In the genomic region with DNA sequence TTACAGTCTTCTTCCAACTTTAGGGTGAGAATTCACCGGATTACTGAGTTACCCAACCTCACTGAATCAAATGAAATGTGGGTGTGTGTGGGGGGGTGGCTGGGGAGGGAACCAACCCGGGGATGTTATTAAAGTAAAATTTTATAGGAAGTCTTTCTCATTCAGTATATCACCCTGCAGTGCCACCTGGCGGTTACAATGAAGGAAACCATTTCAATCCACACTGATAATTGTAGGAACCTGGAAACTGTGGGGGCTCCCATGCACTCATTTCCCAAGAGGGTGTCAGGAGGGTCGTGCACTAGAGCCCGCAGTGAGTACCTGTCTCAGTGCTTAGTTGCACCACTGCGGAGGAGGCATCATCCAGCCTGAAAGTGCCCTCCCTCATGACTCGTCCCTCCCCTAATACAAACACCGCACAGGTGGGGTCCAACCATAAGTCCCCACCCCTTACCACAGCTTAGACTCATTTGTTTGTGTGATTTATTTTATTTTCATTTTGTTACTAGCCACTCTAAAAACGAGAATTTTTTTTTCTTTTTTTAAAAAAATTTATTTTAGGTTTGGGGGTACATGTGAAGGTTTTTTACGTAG, we compare ENCODE assay signal across 9 cellular contexts. TPM values are rescaled to one million over a fixed set of nuclear protein-coding genes. Genes with fewer than 3 reads are reported as not detected.
DNase-seq lines count a peak whose midpoint lies in the region; ATAC-seq, FAIRE-seq and TF ChIP-seq lines count a peak whose summit lies in the region.
"Had no signal": no experiment of that assay in that cellular context is flagged by ENCODE, and none has a peak within 500 bp of the region (broad histone marks: within the 10 kb centered on the region; RNA-seq: fewer than 3 reads in every experiment).

No MANE protein-coding gene starts in this region.

- no peaks in the 10 kb centered on the region for H3K27me3 ChIP-seq in MM.1S (replicated peaks; ENCODE audit: insufficient read depth, low read length)
- no peaks in the 10 kb centered on the region for H3K27me3 ChIP-seq in colonic mucosa
- no peaks in the 10 kb centered on the region for H3K27me3 ChIP-seq in lower lobe of right lung (ENCODE audit: low read depth)
- H3K27me3 ChIP-seq: BLaER1 had no signal

- H3K9me3 Mint-ChIP-seq in stimulated activated effector memory CD8-positive, alpha-beta T cell treated with anti-CD3 and anti-CD28 coated beads, Interleukin-12 subunit alpha, Interleukin-12 subunit beta, amount 100 ng/mL, for 72 hours = no peaks in the 10 kb centered on the region

- no peak overlapping the region for H3K27ac ChIP-seq in MM.1S (ENCODE audit: low read length)
- no peak overlapping the region for H3K27ac ChIP-seq in colonic mucosa
- no peak overlapping the region for H3K27ac ChIP-seq in lower lobe of right lung
- H3K27ac ChIP-seq: BLaER1 had no signal

- peak; percentile 43 to 56 for ATAC-seq in lower lobe of right lung
- ATAC-seq in stimulated activated effector memory CD8-positive, alpha-beta T cell treated with anti-CD3 and anti-CD28 coated beads, Interleukin-12 subunit alpha, Interleukin-12 subunit beta, amount 100 ng/mL, for 72 hours = no peak

- H3K9me2 ChIP-seq in MM.1S (replicated peaks; ENCODE audit: insufficient read depth, low read length) = no peaks in the 10 kb centered on the region

- H4K20me1 ChIP-seq in MM.1S (ENCODE audit: insufficient read depth, low read length) = no peaks in the 10 kb centered on the region
- H4K20me1 ChIP-seq: BLaER1 had no signal

- no peaks in the 10 kb centered on the region for H3K36me3 ChIP-seq in MM.1S (replicated peaks; ENCODE audit: insufficient read depth, low read length)
- H3K36me3 ChIP-seq in colonic mucosa = no peaks in the 10 kb centered on the region
- H3K36me3 ChIP-seq in lower lobe of right lung = no peaks in the 10 kb centered on the region
- H3K36me3 ChIP-seq: BLaER1 had no signal

- no peaks in the 10 kb centered on the region for H3K4me1 ChIP-seq in MM.1S (ENCODE audit: low read length)
- H3K4me1 ChIP-seq in colonic mucosa = no peaks in the 10 kb centered on the region
- H3K4me1 ChIP-seq in lower lobe of right lung = no peaks in the 10 kb centered on the region

- no peaks in the 10 kb centered on the region for H3F3A ChIP-seq in MM.1S (ENCODE audit: insufficient read depth, low read length)

- TF ChIP-seq CTCF in MM.1S (IDR thresholded peaks at IDR 0.05; ENCODE audit: low read length) (peak; percentile 84), colonic mucosa (IDR thresholded peaks at IDR 0.05) (peak; percentile 69), lower lobe of right lung (IDR thresholded peaks at IDR 0.05) (peak; percentile 68)

- no peak for TF ChIP-seq POLR2A in GM12892 (IDR thresholded peaks at IDR 0.05; ENCODE audit: low read depth, low read length)

- H2AFZ ChIP-seq in MM.1S (ENCODE audit: low read length) = no peak overlapping the region

- intact Hi-C loops in colonic mucosa (cut with DNase I) = no loop called here
- intact Hi-C loops in lower lobe of right lung (cut with DNase I) = no loop called here

- H3K9me3 ChIP-seq in MM.1S (replicated peaks; ENCODE audit: insufficient read depth, low read length) (no peaks in the 10 kb centered on the region), colonic mucosa (no peaks in the 10 kb centered on the region), lower lobe of right lung (no peaks in the 10 kb centered on the region)
- H3K9me3 ChIP-seq: BLaER1 had no signal

- H3K79me2 ChIP-seq in MM.1S (ENCODE audit: low read length) = no peaks in the 10 kb centered on the region

- H3K36me3 Mint-ChIP-seq in stimulated activated effector memory CD8-positive, alpha-beta T cell treated with anti-CD3 and anti-CD28 coated beads, Interleukin-12 subunit alpha, Interleukin-12 subunit beta, amount 100 ng/mL, for 72 hours = no peaks in the 10 kb centered on the region

- no peak overlapping the region for H3K4me3 Mint-ChIP-seq in stimulated activated effector memory CD8-positive, alpha-beta T cell treated with anti-CD3 and anti-CD28 coated beads, Interleukin-12 subunit alpha, Interleukin-12 subunit beta, amount 100 ng/mL, for 72 hours

- no peak overlapping the region for H3K27ac Mint-ChIP-seq in stimulated activated effector memory CD8-positive, alpha-beta T cell treated with anti-CD3 and anti-CD28 coated beads, Interleukin-12 subunit alpha, Interleukin-12 subunit beta, amount 100 ng/mL, for 72 hours

- no peaks in the 10 kb centered on the region for H3K4me1 Mint-ChIP-seq in stimulated activated effector memory CD8-positive, alpha-beta T cell treated with anti-CD3 and anti-CD28 coated beads, Interleukin-12 subunit alpha, Interleukin-12 subunit beta, amount 100 ng/mL, for 72 hours

- DNase-seq in NCI-H1417 (lab: John Stamatoyannopoulos, UW) (peak; percentile 44 to 82 (median 56)), NCI-H1417 treated with DMSO at 0.1 percent for 48 hours (lab: John Stamatoyannopoulos, UW) (no peak), MM.1S (peak; percentile 64), UCSD-AML1 (lab: John Stamatoyannopoulos, UW; ENCODE audit: unreplicated experiment) (peak; percentile 14), colonic mucosa (peak; percentile 74), lower lobe of right lung (no peak), GM12892 (ENCODE audit: insufficient read length) (no peak)
- DNase-seq in stimulated activated effector memory CD8-positive, alpha-beta T cell treated with anti-CD3 and anti-CD28 coated beads, Interleukin-12 subunit alpha, Interleukin-12 subunit beta, amount 100 ng/mL, for 72 hours (ENCODE audit: low spot score in 2 of 2) = peak; percentile 8 to 55

- FAIRE-seq in GM12892 (lab: Jason Lieb, UNC) = no peak

- no peak overlapping the region for H3K9ac ChIP-seq in MM.1S (ENCODE audit: low read length)
- H3K9ac ChIP-seq in colonic mucosa (ENCODE audit: low read depth in 2 of 2, low read length in 2 of 2) = no peak overlapping the region
- H3K9ac ChIP-seq: BLaER1 had no signal

- H3K4me3 ChIP-seq in MM.1S (ENCODE audit: low read length) = no peak overlapping the region
- no peak overlapping the region for H3K4me3 ChIP-seq in colonic mucosa
- no peak overlapping the region for H3K4me3 ChIP-seq in lower lobe of right lung
- H3K4me3 ChIP-seq: BLaER1 had no signal

- H3K4me2 ChIP-seq in MM.1S (ENCODE audit: low read depth, low read length) = no peak overlapping the region
- H3K4me2 ChIP-seq: BLaER1 had no signal

RNA-seq across cellular contexts. Expression of a gene that starts 29.1 kb away (rescaled TPM):
- under 1 TPM; 0.64 to 0.82 TPM for total RNA-seq in colonic mucosa
- total RNA-seq in lower lobe of right lung = not detected
- not detected for polyA plus RNA-seq in GM12892 (2012; ENCODE audit: missing spikeins)

Comparison
In these comparisons a context has a peak if more than half of its experiments do, and no peak if none do; other contexts are left out.
1. DNase-seq: peak in NCI-H1417 (3 of 3), MM.1S (single experiment), UCSD-AML1 (single experiment), colonic mucosa (single experiment) and stimulated activated effector memory CD8-positive, alpha-beta T cell treated with anti-CD3 and anti-CD28 coated beads, Interleukin-12 subunit alpha, Interleukin-12 subunit beta, amount 100 ng/mL, for 72 hours (2 of 2); none in NCI-H1417 treated with DMSO at 0.1 percent for 48 hours (single experiment), lower lobe of right lung (single experiment) and GM12892 (single experiment).
2. Peak in every context shown above with its lines, with median percentiles within 50 percentile points of each other: CTCF ChIP-seq.